1 cellular context compared by ENCODE assay signal in the genomic region with DNA sequence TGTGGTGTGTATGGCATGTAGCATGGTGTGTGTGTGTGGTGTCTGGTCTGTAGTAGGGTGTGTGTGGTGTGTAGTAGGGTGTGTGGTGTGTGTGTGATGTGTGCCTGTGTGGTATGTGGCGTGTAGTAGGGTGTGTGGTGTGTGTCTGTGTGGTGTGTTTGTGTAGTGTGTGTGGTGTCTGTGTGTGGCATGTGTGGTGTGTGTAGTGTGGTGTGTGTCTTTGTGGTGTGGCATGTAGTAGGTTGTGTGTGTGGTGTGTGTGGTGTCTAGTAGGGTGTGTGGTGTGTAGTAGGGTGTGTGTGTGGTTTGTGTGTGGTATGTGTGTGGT.
TF ChIP-seq lines count a peak whose summit lies in the region.

No MANE protein-coding gene starts in this region.

TF ChIP-seq in WTC11, 78 proteins besides CTCF, POLR2A, EP300 and RAD21 (continued from another document):
- TF ChIP-seq, protein P1, sequence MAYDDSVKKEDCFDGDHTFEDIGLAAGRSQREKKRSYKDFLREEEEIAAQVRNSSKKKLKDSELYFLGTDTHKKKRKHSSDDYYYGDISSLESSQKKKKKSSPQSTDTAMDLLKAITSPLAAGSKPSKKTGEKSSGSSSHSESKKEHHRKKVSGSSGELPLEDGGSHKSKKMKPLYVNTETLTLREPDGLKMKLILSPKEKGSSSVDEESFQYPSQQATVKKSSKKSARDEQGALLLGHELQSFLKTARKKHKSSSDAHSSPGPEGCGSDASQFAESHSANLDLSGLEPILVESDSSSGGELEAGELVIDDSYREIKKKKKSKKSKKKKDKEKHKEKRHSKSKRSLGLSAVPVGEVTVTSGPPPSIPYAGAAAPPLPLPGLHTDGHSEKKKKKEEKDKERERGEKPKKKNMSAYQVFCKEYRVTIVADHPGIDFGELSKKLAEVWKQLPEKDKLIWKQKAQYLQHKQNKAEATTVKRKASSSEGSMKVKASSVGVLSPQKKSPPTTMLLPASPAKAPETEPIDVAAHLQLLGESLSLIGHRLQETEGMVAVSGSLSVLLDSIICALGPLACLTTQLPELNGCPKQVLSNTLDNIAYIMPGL (CRISPR knock-in tag; IDR thresholded peaks at IDR 0.05) = no peak
- TF ChIP-seq, protein P2, sequence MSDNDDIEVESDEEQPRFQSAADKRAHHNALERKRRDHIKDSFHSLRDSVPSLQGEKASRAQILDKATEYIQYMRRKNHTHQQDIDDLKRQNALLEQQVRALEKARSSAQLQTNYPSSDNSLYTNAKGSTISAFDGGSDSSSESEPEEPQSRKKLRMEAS (CRISPR knock-in tag; IDR thresholded peaks at IDR 0.05) = no peak
- TF ChIP-seq SMAD4 (CRISPR knock-in tag; IDR thresholded peaks at IDR 0.05) = no peak
- TF ChIP-seq SP1 (CRISPR knock-in tag; conservative IDR thresholded peaks at IDR 0.05) = no peak
- TF ChIP-seq FOXK1 (CRISPR knock-in tag; IDR thresholded peaks at IDR 0.05) = no peak
- TF ChIP-seq, protein P3, sequence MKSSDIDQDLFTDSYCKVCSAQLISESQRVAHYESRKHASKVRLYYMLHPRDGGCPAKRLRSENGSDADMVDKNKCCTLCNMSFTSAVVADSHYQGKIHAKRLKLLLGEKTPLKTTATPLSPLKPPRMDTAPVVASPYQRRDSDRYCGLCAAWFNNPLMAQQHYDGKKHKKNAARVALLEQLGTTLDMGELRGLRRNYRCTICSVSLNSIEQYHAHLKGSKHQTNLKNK (CRISPR knock-in tag; IDR thresholded peaks at IDR 0.05) = no peak
- TF ChIP-seq, protein P4, sequence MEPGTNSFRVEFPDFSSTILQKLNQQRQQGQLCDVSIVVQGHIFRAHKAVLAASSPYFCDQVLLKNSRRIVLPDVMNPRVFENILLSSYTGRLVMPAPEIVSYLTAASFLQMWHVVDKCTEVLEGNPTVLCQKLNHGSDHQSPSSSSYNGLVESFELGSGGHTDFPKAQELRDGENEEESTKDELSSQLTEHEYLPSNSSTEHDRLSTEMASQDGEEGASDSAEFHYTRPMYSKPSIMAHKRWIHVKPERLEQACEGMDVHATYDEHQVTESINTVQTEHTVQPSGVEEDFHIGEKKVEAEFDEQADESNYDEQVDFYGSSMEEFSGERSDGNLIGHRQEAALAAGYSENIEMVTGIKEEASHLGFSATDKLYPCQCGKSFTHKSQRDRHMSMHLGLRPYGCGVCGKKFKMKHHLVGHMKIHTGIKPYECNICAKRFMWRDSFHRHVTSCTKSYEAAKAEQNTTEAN (CRISPR knock-in tag; IDR thresholded peaks at IDR 0.05) = no peak
- TF ChIP-seq HMGA2 (CRISPR knock-in tag; IDR thresholded peaks at IDR 0.05) = no peak
- TF ChIP-seq ATF1 (CRISPR knock-in tag; IDR thresholded peaks at IDR 0.05) = no peak
- TF ChIP-seq, protein P5, sequence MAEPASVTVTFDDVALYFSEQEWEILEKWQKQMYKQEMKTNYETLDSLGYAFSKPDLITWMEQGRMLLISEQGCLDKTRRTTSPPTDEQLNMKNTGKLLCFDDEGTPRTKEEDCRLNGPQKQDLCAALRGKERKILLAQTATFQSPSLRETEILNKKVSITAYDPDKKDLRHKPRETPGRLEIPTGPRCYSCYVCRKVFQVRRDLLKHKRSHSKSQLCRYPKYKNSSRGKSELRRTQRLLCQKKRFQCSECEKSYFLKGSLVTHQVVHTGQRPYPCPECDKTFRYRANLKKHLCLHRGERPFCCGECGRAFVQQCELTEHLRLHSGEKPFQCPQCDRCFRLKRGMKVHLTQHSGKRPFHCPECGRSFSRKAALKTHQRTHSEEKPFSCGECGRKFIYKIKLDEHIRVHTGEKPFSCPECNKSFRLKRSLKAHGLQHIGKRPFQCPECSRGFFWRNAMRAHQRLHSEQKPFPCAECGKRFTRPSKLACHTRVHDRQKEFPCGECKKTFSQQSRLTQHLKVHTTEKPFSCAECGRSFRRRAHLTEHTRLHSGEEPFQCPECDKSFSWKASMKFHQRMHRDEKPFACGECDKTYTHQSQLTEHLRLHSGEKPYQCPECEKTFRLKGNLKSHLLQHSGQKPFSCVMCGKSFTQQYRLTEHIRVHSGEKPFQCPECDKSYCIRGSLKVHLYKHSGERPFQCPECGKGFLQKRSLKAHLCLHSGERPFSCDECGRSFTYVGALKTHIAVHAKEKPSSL (CRISPR knock-in tag; conservative IDR thresholded peaks at IDR 0.05) = no peak
- TF ChIP-seq, protein P6, sequence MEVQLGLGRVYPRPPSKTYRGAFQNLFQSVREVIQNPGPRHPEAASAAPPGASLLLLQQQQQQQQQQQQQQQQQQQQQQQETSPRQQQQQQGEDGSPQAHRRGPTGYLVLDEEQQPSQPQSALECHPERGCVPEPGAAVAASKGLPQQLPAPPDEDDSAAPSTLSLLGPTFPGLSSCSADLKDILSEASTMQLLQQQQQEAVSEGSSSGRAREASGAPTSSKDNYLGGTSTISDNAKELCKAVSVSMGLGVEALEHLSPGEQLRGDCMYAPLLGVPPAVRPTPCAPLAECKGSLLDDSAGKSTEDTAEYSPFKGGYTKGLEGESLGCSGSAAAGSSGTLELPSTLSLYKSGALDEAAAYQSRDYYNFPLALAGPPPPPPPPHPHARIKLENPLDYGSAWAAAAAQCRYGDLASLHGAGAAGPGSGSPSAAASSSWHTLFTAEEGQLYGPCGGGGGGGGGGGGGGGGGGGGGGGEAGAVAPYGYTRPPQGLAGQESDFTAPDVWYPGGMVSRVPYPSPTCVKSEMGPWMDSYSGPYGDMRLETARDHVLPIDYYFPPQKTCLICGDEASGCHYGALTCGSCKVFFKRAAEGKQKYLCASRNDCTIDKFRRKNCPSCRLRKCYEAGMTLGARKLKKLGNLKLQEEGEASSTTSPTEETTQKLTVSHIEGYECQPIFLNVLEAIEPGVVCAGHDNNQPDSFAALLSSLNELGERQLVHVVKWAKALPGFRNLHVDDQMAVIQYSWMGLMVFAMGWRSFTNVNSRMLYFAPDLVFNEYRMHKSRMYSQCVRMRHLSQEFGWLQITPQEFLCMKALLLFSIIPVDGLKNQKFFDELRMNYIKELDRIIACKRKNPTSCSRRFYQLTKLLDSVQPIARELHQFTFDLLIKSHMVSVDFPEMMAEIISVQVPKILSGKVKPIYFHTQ (CRISPR knock-in tag; IDR thresholded peaks at IDR 0.05) = no peak
